In genomic region chr22:49796596-49797270, GRCh38 we compare ENCODE assay signal across 29 cellular contexts.
"Had no signal": no experiment of that assay in that cellular context is flagged by ENCODE, and none has a peak within 500 bp of the region (broad histone marks: within the 10 kb centered on the region; RNA-seq: fewer than 3 reads in every experiment).

No MANE protein-coding gene starts in this region.

- H3K9me3 ChIP-seq: ovary, psoas muscle, right lobe of liver, sigmoid colon, suprapubic skin, testis, tibial artery, transverse colon, upper lobe of right lung, uterus had no signal

- ATAC-seq: naive thymus-derived CD8-positive, alpha-beta T cell; natural killer cell treated with Interleukin-12 subunit alpha and Interleukin-12 subunit beta and Interleukin-15 and Interleukin-18, amount 100 ng/mL, for 72 hours; psoas muscle; right cardiac atrium; right lobe of liver; stimulated activated memory B cell treated with anti-CD40 and anti-IgM and Interleukin-4, amounts not matched to agents 10 μg/mL and 1 μg/mL and 100 μg/mL, for 72 hours; stimulated activated naive CD8-positive, alpha-beta T cell treated with anti-CD3 and anti-CD28 coated beads, Interleukin-15, amount 100 ng/mL, for 72 hours; stimulated activated naive CD8-positive, alpha-beta T cell treated with anti-CD3 and anti-CD28 coated beads, Interleukin-15, Interleukin-2, amounts not matched to agents 100 U/mL and 50 U/mL, for 24 hours; upper lobe of right lung had no signal

- H3K27ac Mint-ChIP-seq: natural killer cell treated with Interleukin-12 subunit alpha and Interleukin-12 subunit beta and Interleukin-15 and Interleukin-18, amount 100 ng/mL, for 72 hours; progenitor cell of endocrine pancreas; stimulated activated memory B cell treated with anti-CD40 and anti-IgM and Interleukin-4, amounts not matched to agents 10 μg/mL and 1 μg/mL and 100 μg/mL, for 72 hours; stimulated activated naive CD8-positive, alpha-beta T cell treated with anti-CD3 and anti-CD28 coated beads, Interleukin-15, amount 100 ng/mL, for 72 hours; type B pancreatic cell had no signal

- H3K4me1 Mint-ChIP-seq: neural crest cell had no signal

- H3K27me3 Mint-ChIP-seq: naive thymus-derived CD8-positive, alpha-beta T cell; natural killer cell treated with Interleukin-12 subunit alpha and Interleukin-12 subunit beta and Interleukin-15 and Interleukin-18, amount 100 ng/mL, for 72 hours; progenitor cell of endocrine pancreas; stimulated activated memory B cell treated with anti-CD40 and anti-IgM and Interleukin-4, amounts not matched to agents 10 μg/mL and 1 μg/mL and 100 μg/mL, for 72 hours; stimulated activated naive CD8-positive, alpha-beta T cell treated with anti-CD3 and anti-CD28 coated beads, Interleukin-15, amount 100 ng/mL, for 72 hours; type B pancreatic cell had no signal

- H3K27me3 ChIP-seq: ovary, right lobe of liver, sigmoid colon, suprapubic skin, testis, tibial artery, transverse colon, upper lobe of right lung, uterus had no signal

- H3K4me1 ChIP-seq: right lobe of liver had no signal

- H3K36me3 ChIP-seq: ovary, uterus had no signal

- H3K4me3 ChIP-seq: ovary, psoas muscle, right lobe of liver, sigmoid colon, suprapubic skin, testis, tibial artery, transverse colon, upper lobe of right lung, uterus had no signal

- H3K27ac ChIP-seq: ovary, parathyroid adenoma, psoas muscle, right lobe of liver, sigmoid colon, suprapubic skin, testis, tibial artery, transverse colon, upper lobe of right lung, uterus had no signal

- H3K4me3 Mint-ChIP-seq: naive thymus-derived CD8-positive, alpha-beta T cell; natural killer cell treated with Interleukin-12 subunit alpha and Interleukin-12 subunit beta and Interleukin-15 and Interleukin-18, amount 100 ng/mL, for 72 hours; nephron progenitor cell; neural crest cell; stimulated activated memory B cell treated with anti-CD40 and anti-IgM and Interleukin-4, amounts not matched to agents 10 μg/mL and 1 μg/mL and 100 μg/mL, for 72 hours; stimulated activated naive CD8-positive, alpha-beta T cell treated with anti-CD3 and anti-CD28 coated beads, Interleukin-15, amount 100 ng/mL, for 72 hours; type B pancreatic cell had no signal

- DNase-seq: nephron progenitor cell; occipital lobe; ovary; psoas muscle; sigmoid colon; small intestine; stimulated activated CD4-positive, alpha-beta T cell treated with anti-CD3 and anti-CD28 coated beads, Interleukin-15, amount 100 ng/mL, for 24 hours; stimulated activated CD4-positive, alpha-beta T cell treated with anti-CD3 and anti-CD28 coated beads, Interleukin-2, amount 100 ng/mL, for 24 hours; stimulated activated CD4-positive, alpha-beta T cell treated with anti-CD3 and anti-CD28 coated beads, Interleukin-2, amount 100 ng/mL, for 48 hours; stimulated activated CD4-positive, alpha-beta T cell treated with anti-CD3 and anti-CD28 coated beads, Interleukin-4, amount 100 ng/mL, for 24 hours; stimulated activated naive CD4-positive, alpha-beta T cell; stimulated activated naive CD8-positive, alpha-beta T cell treated with anti-CD3 and anti-CD28 coated beads, Interleukin-15, amount 100 ng/mL, for 72 hours; stimulated activated naive CD8-positive, alpha-beta T cell treated with anti-CD3 and anti-CD28 coated beads, Interleukin-15, Interleukin-2, amounts not matched to agents 100 U/mL and 50 U/mL, for 24 hours; substantia nigra; testis; tibial artery; transverse colon; upper lobe of right lung; uterus had no signal

- H3K9me3 Mint-ChIP-seq: naive thymus-derived CD8-positive, alpha-beta T cell; natural killer cell treated with Interleukin-12 subunit alpha and Interleukin-12 subunit beta and Interleukin-15 and Interleukin-18, amount 100 ng/mL, for 72 hours; nephron progenitor cell; neural crest cell; stimulated activated memory B cell treated with anti-CD40 and anti-IgM and Interleukin-4, amounts not matched to agents 10 μg/mL and 1 μg/mL and 100 μg/mL, for 72 hours; stimulated activated naive CD8-positive, alpha-beta T cell treated with anti-CD3 and anti-CD28 coated beads, Interleukin-15, amount 100 ng/mL, for 72 hours; type B pancreatic cell had no signal
